In genomic region chr14:24665440-24665991, GRCh38 we compare ENCODE assay signal across 8 cellular contexts. TPM values are rescaled to one million over a fixed set of nuclear protein-coding genes. Genes with fewer than 3 reads are reported as not detected.
DNase-seq lines count a peak whose midpoint lies in the region; ATAC-seq and TF ChIP-seq lines count a peak whose summit lies in the region.

No MANE protein-coding gene starts in this region.

- intact Hi-C loops in mammary epithelial cell (cut with micrococcal nuclease) = no loop called here
- intact Hi-C loops in MCF 10A (cut with micrococcal nuclease) = no loop called here

- in situ Hi-C loops in mammary epithelial cell (cut with MboI; ENCODE audit: low sequenced_read_pairs in 2 of 2) = no loop called here

- 2% methylated on average over 4 of the region's 4 CpGs for WGBS in mammary epithelial cell (ENCODE audit: low coverage, missing lambda C conversion rate)

- H4K20me1 ChIP-seq in mammary epithelial cell (ENCODE audit: insufficient read depth, low read length) = no peaks in the 10 kb centered on the region

- DNase-seq in mammary epithelial cell = peak; percentile 70
- no peak for DNase-seq in MCF 10A (ENCODE audit: unreplicated experiment)
- peak; percentile 53 for DNase-seq in stimulated activated naive B cell treated with anti-CD40 and anti-IgM and Interleukin-4, amounts not matched to agents 10 μg/mL and 1 μg/mL and 100 μg/mL, for 72 hours
- DNase-seq in NCI-H345 treated with DMSO at 0.1 percent for 48 hours (lab: John Stamatoyannopoulos, UW; ENCODE audit: unreplicated experiment) = no peak
- no peak for DNase-seq in AG08396 (ENCODE audit: low spot score)
- no peak for DNase-seq in AG08395 (ENCODE audit: low spot score)

- no TSS peak for BruUV-seq in mammary epithelial cell (replicated peaks; lab: Mats Ljungman, UMichigan)
- no TSS peak for BruUV-seq in MCF 10A (replicated peaks; lab: Mats Ljungman, UMichigan)

- CTCF ChIA-PET in mammary epithelial cell (lab: Charles Lee; ENCODE audit: low non-redundant PET) = no interaction called here
- CTCF ChIA-PET in MCF 10A (lab: Yijun Ruan, JAX) = interaction anchor here (0.6 to 0.7 kb wide), 2 partner anchors 13 to 129 kb away, joined by 3 to 4 read pairs; no protein-coding TSS in a partner anchor

- peaks cover 35% of the 10 kb centered on the region for H3K4me1 ChIP-seq in mammary epithelial cell (ENCODE audit: insufficient read depth, low read length)

- no peaks in the 10 kb centered on the region for H3K27me3 ChIP-seq in mammary epithelial cell (ENCODE audit: insufficient read depth, low read length)

- TF ChIP-seq CTCF in mammary epithelial cell (conservative IDR thresholded peaks at IDR 0.05 in 1 of 2, IDR thresholded peaks at IDR 0.05 in 1 of 2; ENCODE audit: extremely low read depth in 1 of 2, insufficient read depth in 1 of 2, low read depth in 1 of 2, low read length in 2 of 2) = no peak
- no peak for TF ChIP-seq CTCF in MCF 10A (IDR thresholded peaks at IDR 0.05; ENCODE audit: unreplicated experiment)

- peak overlapping the region; percentile 40 for H2AFZ ChIP-seq in mammary epithelial cell (ENCODE audit: low read depth, low read length)

- dilution Hi-C loops in mammary epithelial cell (cut with HindIII; ENCODE audit: low sequenced_read_pairs) = no loop called here

- H3K36me3 Mint-ChIP-seq in MCF 10A (ENCODE audit: insufficient read depth, unreplicated experiment) = no peaks in the 10 kb centered on the region
- H3K36me3 Mint-ChIP-seq in T-helper 1 cell treated with Interleukin-12 subunit alpha and Interleukin-12 subunit beta and Interleukin-4 antibody, amounts not matched to agents 30 μg/mL and 1 μg/mL, for 36 hours (ENCODE audit: low read depth) = peaks cover 10% of the 10 kb centered on the region
- H3K36me3 Mint-ChIP-seq in stimulated activated naive B cell treated with anti-CD40 and anti-IgM and Interleukin-4, amounts not matched to agents 10 μg/mL and 1 μg/mL and 100 μg/mL, for 72 hours = peaks cover 0 to 4% of the 10 kb centered on the region in 2 donors

- peak overlapping the region; percentile 64 for H3K4me2 ChIP-seq in mammary epithelial cell (ENCODE audit: insufficient read depth, low read depth, low read length)

- ATAC-seq in HG03039 (IDR thresholded peaks at IDR 0.05; ENCODE audit: unreplicated experiment) = peak; percentile 95
- ATAC-seq in stimulated activated naive B cell treated with anti-CD40 and anti-IgM and Interleukin-4, amounts not matched to agents 10 μg/mL and 1 μg/mL and 100 μg/mL, for 72 hours (replicated peaks) = peak; percentile 90 to 91

- peaks cover 6% of the 10 kb centered on the region for H3K4me1 Mint-ChIP-seq in MCF 10A (ENCODE audit: insufficient read depth, unreplicated experiment)
- peaks cover 79% of the 10 kb centered on the region for H3K4me1 Mint-ChIP-seq in T-helper 1 cell treated with Interleukin-12 subunit alpha and Interleukin-12 subunit beta and Interleukin-4 antibody, amounts not matched to agents 30 μg/mL and 1 μg/mL, for 36 hours (ENCODE audit: low read depth)
- H3K4me1 Mint-ChIP-seq in stimulated activated naive B cell treated with anti-CD40 and anti-IgM and Interleukin-4, amounts not matched to agents 10 μg/mL and 1 μg/mL and 100 μg/mL, for 72 hours = peaks cover 44 to 69% of the 10 kb centered on the region in 2 donors

- peaks cover 20% of the 10 kb centered on the region for H3K27me3 Mint-ChIP-seq in MCF 10A (ENCODE audit: insufficient read depth, unreplicated experiment)
- H3K27me3 Mint-ChIP-seq in T-helper 1 cell treated with Interleukin-12 subunit alpha and Interleukin-12 subunit beta and Interleukin-4 antibody, amounts not matched to agents 30 μg/mL and 1 μg/mL, for 36 hours (ENCODE audit: low read depth) = no peaks in the 10 kb centered on the region
- no peaks in the 10 kb centered on the region for H3K27me3 Mint-ChIP-seq in stimulated activated naive B cell treated with anti-CD40 and anti-IgM and Interleukin-4, amounts not matched to agents 10 μg/mL and 1 μg/mL and 100 μg/mL, for 72 hours

- no peak overlapping the region for H3K27ac Mint-ChIP-seq in MCF 10A (ENCODE audit: low read depth, unreplicated experiment)
- H3K27ac Mint-ChIP-seq in T-helper 1 cell treated with Interleukin-12 subunit alpha and Interleukin-12 subunit beta and Interleukin-4 antibody, amounts not matched to agents 30 μg/mL and 1 μg/mL, for 36 hours = peak overlapping the region; percentile 88
- H3K27ac Mint-ChIP-seq in stimulated activated naive B cell treated with anti-CD40 and anti-IgM and Interleukin-4, amounts not matched to agents 10 μg/mL and 1 μg/mL and 100 μg/mL, for 72 hours = peak overlapping the region; percentile 92

- H3K9ac ChIP-seq in mammary epithelial cell (ENCODE audit: insufficient read depth, low read length) = no peak overlapping the region

- no peaks in the 10 kb centered on the region for H3K9me3 ChIP-seq in mammary epithelial cell (replicated peaks; ENCODE audit: insufficient read depth, low read length)

- no peaks in the 10 kb centered on the region for H3K79me2 ChIP-seq in mammary epithelial cell (ENCODE audit: insufficient read depth, low read length)

- H3K9me3 Mint-ChIP-seq in MCF 10A (ENCODE audit: unreplicated experiment) = peaks cover 6% of the 10 kb centered on the region
- peaks cover 12% of the 10 kb centered on the region for H3K9me3 Mint-ChIP-seq in T-helper 1 cell treated with Interleukin-12 subunit alpha and Interleukin-12 subunit beta and Interleukin-4 antibody, amounts not matched to agents 30 μg/mL and 1 μg/mL, for 36 hours
- H3K9me3 Mint-ChIP-seq in stimulated activated naive B cell treated with anti-CD40 and anti-IgM and Interleukin-4, amounts not matched to agents 10 μg/mL and 1 μg/mL and 100 μg/mL, for 72 hours = peaks cover 0 to 2% of the 10 kb centered on the region in 2 donors

- POLR2A ChIA-PET in MCF 10A (lab: Yijun Ruan, JAX) = no interaction called here

- no peaks in the 10 kb centered on the region for H3K36me3 ChIP-seq in mammary epithelial cell (ENCODE audit: insufficient read depth, low read length)

- peak overlapping the region; percentile 45 for H3K27ac ChIP-seq in mammary epithelial cell (ENCODE audit: insufficient read depth, low read depth, low read length)

- H3K4me3 Mint-ChIP-seq in MCF 10A (ENCODE audit: unreplicated experiment) = no peak overlapping the region
- H3K4me3 Mint-ChIP-seq in T-helper 1 cell treated with Interleukin-12 subunit alpha and Interleukin-12 subunit beta and Interleukin-4 antibody, amounts not matched to agents 30 μg/mL and 1 μg/mL, for 36 hours = peak overlapping the region; percentile 58
- H3K4me3 Mint-ChIP-seq in stimulated activated naive B cell treated with anti-CD40 and anti-IgM and Interleukin-4, amounts not matched to agents 10 μg/mL and 1 μg/mL and 100 μg/mL, for 72 hours = peak overlapping the region; percentile 70

- H3K4me3 ChIP-seq in mammary epithelial cell (replicated peaks in 1 of 3; ENCODE audit: insufficient read depth in 1 of 3, low read depth in 2 of 3, low read length in 3 of 3) = no peak overlapping the region

RNA-seq across cellular contexts. Expression of gene GZMB, which starts 31.5 kb away (rescaled TPM):
- total RNA-seq in mammary epithelial cell = not detected
- polyA plus RNA-seq in mammary epithelial cell = not detected
- polyA minus RNA-seq in mammary epithelial cell = not detected
- not detected in 2 replicates for total RNA-seq in MCF 10A (2022)

RNA-seq across cellular contexts. Expression of gene GZMH, which starts 56.0 kb away (rescaled TPM):
- total RNA-seq in mammary epithelial cell (not detected), MCF 10A (2022) (not detected in 2 replicates)
- polyA plus RNA-seq in mammary epithelial cell = not detected
- polyA minus RNA-seq in mammary epithelial cell = not detected

Comparison
In these comparisons a context has a peak if more than half of its experiments do, and no peak if none do; other contexts are left out.
1. DNase-seq: peak in mammary epithelial cell (single experiment) and stimulated activated naive B cell treated with anti-CD40 and anti-IgM and Interleukin-4, amounts not matched to agents 10 μg/mL and 1 μg/mL and 100 μg/mL, for 72 hours (single experiment); none in MCF 10A (single experiment), NCI-H345 treated with DMSO at 0.1 percent for 48 hours (single experiment), AG08396 (single experiment) and AG08395 (single experiment).